30 cellular contexts compared by ENCODE assay signal in the genomic region with DNA sequence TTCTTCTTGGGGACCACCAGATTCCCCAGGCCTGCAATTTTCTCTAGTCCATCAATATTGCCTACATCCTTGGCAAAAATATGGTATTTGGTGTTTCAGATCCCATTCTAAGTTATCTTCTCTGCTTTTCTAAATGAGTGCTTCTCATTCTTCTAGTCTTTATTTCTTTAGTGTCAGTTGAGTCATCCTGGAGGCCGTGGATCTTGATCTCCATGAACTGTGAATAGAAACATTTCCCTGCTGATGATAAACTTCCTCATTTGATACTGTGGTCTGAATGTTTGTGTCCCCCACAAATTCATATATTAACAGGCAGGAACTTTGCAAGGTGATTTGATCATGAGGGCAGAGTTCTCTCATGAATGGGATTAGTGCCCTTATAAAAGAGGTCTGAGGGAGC.
DNase-seq lines count a peak whose midpoint lies in the region; ATAC-seq and TF ChIP-seq lines count a peak whose summit lies in the region.
"Had no signal": no experiment of that assay in that cellular context is flagged by ENCODE, and none has a peak within 500 bp of the region (broad histone marks: within the 10 kb centered on the region; RNA-seq: fewer than 3 reads in every experiment).

No MANE protein-coding gene starts in this region.

- no peak overlapping the region for H4K5ac ChIP-seq in IMR-90 (ENCODE audit: low read depth, low read length)

- H3K9me3 ChIP-seq in IMR-90 (ENCODE audit: control insufficient read depth, insufficient read depth, low read length): peaks cover 3% of the 10 kb centered on the region
- H3K9me3 ChIP-seq in osteoblast (ENCODE audit: low read depth, low read length): no peaks in the 10 kb centered on the region
- H3K9me3 ChIP-seq: BE2C, SJSA1 had no signal

- H3K18ac ChIP-seq in IMR-90 (ENCODE audit: low read depth, low read length): no peak overlapping the region

- H3K27me3 ChIP-seq in IMR-90 (ENCODE audit: control insufficient read depth, insufficient read depth, low read length) (no peaks in the 10 kb centered on the region), osteoblast (ENCODE audit: insufficient read depth, low read length) (no peaks in the 10 kb centered on the region)
- H3K27me3 ChIP-seq: BE2C, MG63, SJSA1 had no signal

- TF ChIP-seq CTCF in IMR-90 (conservative IDR thresholded peaks at IDR 0.05; ENCODE audit: low read depth, low read length) (no peak), osteoblast (IDR thresholded peaks at IDR 0.05; ENCODE audit: extremely low read depth, low read depth, low read length) (no peak)

- H3K27ac ChIP-seq in IMR-90 (ENCODE audit: insufficient read depth, low read length): no peak overlapping the region
- peak overlapping the region; percentile 78 for H3K27ac ChIP-seq in epithelial cell of prostate
- H3K27ac ChIP-seq in osteoblast (ENCODE audit: low read depth, low read length): no peak overlapping the region
- H3K27ac ChIP-seq: SJSA1 had no signal

- H3K4me2 ChIP-seq in IMR-90 (ENCODE audit: low read depth, low read length) (no peak overlapping the region), osteoblast (ENCODE audit: insufficient read depth, low read length) (no peak overlapping the region)

- no peaks in the 10 kb centered on the region for H3K36me3 ChIP-seq in IMR-90 (ENCODE audit: control insufficient read depth, insufficient read depth, low read length)
- H3K36me3 ChIP-seq in osteoblast (ENCODE audit: insufficient read depth, low read length): no peaks in the 10 kb centered on the region
- H3K36me3 ChIP-seq: BE2C, MG63, SJSA1 had no signal

- H2BK20ac ChIP-seq in IMR-90 (ENCODE audit: low read depth, low read length): peak overlapping the region; percentile 6; the same call in 1 of the 2 replicates

- H2BK15ac ChIP-seq in IMR-90 (ENCODE audit: low read depth, low read length): 0 out of 3 replicates have a peak overlapping the region, but pooled peaks have one; percentile 34

- in situ Hi-C loops in IMR-90 (cut with MboI; ENCODE audit: low sequenced_read_pairs): no loop called here

- H3K4me1 ChIP-seq in IMR-90 (ENCODE audit: control insufficient read depth, insufficient read depth, low read length) (peaks cover 15% of the 10 kb centered on the region), osteoblast (ENCODE audit: insufficient read depth, low read length) (peaks cover 24% of the 10 kb centered on the region)
- H3K4me1 ChIP-seq: BE2C had no signal

- H3K79me1 ChIP-seq in IMR-90 (ENCODE audit: low read depth in 1 of 2, low read length in 2 of 2): no peaks in the 10 kb centered on the region

- peak; percentile 67 for DNase-seq in EH (ENCODE audit: low read depth)
- no peak for DNase-seq in IMR-90
- DNase-seq in epithelial cell of prostate (ENCODE audit: low read depth, low spot score): no peak
- peak; percentile 65 for DNase-seq in osteoblast (ENCODE audit: insufficient read length, low spot score, missing footprints)
- DNase-seq in stimulated activated CD4-positive, alpha-beta T cell treated with anti-CD3 and anti-CD28 coated beads, Interleukin-12 subunit alpha, Interleukin-12 subunit beta, amount 100 ng/mL, for 4 hours: no peak
- no peak for DNase-seq in GF-D8 (lab: John Stamatoyannopoulos, UW)
- DNase-seq in stimulated activated naive CD8-positive, alpha-beta T cell treated with anti-CD3 and anti-CD28 coated beads, Interleukin-15, Interleukin-2, amounts not matched to agents 100 U/mL and 50 U/mL, for 24 hours: no peak
- no peak for DNase-seq in hypothalamus (lab: John Stamatoyannopoulos, UW)
- DNase-seq: 8988T; ACHN; BE2C; Calu3; CD8-positive, alpha-beta memory T cell; DMS153; DND-41; Kasumi-1; MG63; NCI-H1105 treated with DMSO at 0.1 percent for 48 hours; NCI-H2029; NCI-H446; NCI-H524 treated with DMSO at 0.1 percent for 48 hours; NCI-H774; PC-3; Right ventricle myocardium superior; RPMI8226 had no signal

- dilution Hi-C loops in IMR-90 (cut with HindIII; ENCODE audit: low sequenced_read_pairs, unreplicated experiment): no loop called here

- H4K91ac ChIP-seq in IMR-90 (ENCODE audit: insufficient read depth, low read depth, low read length): no peak overlapping the region

- BruUV-seq in IMR-90 (replicated peaks; lab: Mats Ljungman, UMichigan): no TSS peak

- H4K8ac ChIP-seq in IMR-90 (ENCODE audit: low read depth in 2 of 2, low read length in 2 of 2): 0 out of 4 replicates have a peak overlapping the region, but pooled peaks of 1 of the 2 experiments have one; percentile 7

- ATAC-seq in IMR-90 (ENCODE audit: low read depth): no peak
- ATAC-seq in stimulated activated naive CD8-positive, alpha-beta T cell treated with anti-CD3 and anti-CD28 coated beads, Interleukin-15, Interleukin-2, amounts not matched to agents 100 U/mL and 50 U/mL, for 24 hours: no peak
- ATAC-seq: GM12878, HCT116, HepG2, K562, PC-3 had no signal

- no peak overlapping the region for H3K14ac ChIP-seq in IMR-90 (replicated peaks; ENCODE audit: low read depth, low read length)

- no peak for TF ChIP-seq RAD21 in IMR-90 (IDR thresholded peaks at IDR 0.05; ENCODE audit: low read length)

- H2AFZ ChIP-seq in IMR-90 (replicated peaks; ENCODE audit: low read length, poor library complexity) (no peak overlapping the region), osteoblast (ENCODE audit: low read length) (no peak overlapping the region)

- H3K4ac ChIP-seq in IMR-90 (ENCODE audit: low read depth, low read length): no peak overlapping the region

- CTCF ChIA-PET in IMR-90 (lab: Yijun Ruan, JAX): no interaction called here

- H3K4me3 ChIP-seq in IMR-90 (ENCODE audit: insufficient read depth, low read depth, low read length) (no peak overlapping the region), osteoblast (ENCODE audit: insufficient read depth, low read length) (no peak overlapping the region)
- H3K4me3 ChIP-seq: GM12878, K562, MG63, SJSA1 had no signal

- peak overlapping the region; percentile 53 for H2BK5ac ChIP-seq in IMR-90 (ENCODE audit: low read depth, low read length, poor library complexity, severe bottlenecking)

- intact Hi-C loops in IMR-90 (cut with micrococcal nuclease): no loop called here

- H3K56ac ChIP-seq in IMR-90 (ENCODE audit: extremely low read depth, insufficient read depth, low read length): no peak overlapping the region

- H3K79me2 ChIP-seq in osteoblast (ENCODE audit: insufficient read depth, low read length): no peaks in the 10 kb centered on the region

- H4K20me1 ChIP-seq in IMR-90 (ENCODE audit: insufficient read depth, low read length) (no peaks in the 10 kb centered on the region), osteoblast (ENCODE audit: insufficient read depth, low read length) (no peaks in the 10 kb centered on the region)

- no peak overlapping the region for H3K9ac ChIP-seq in IMR-90 (ENCODE audit: low read depth, low read length)

- POLR2A ChIA-PET in IMR-90 (lab: Charles Lee; ENCODE audit: unreplicated experiment): no interaction called here

- no peak overlapping the region for H2AK5ac ChIP-seq in IMR-90 (ENCODE audit: low read depth, low read length)

- no peak for TF ChIP-seq POLR2A in IMR-90 (IDR thresholded peaks at IDR 0.05; ENCODE audit: low read depth, low read length)

- peaks cover 7% of the 10 kb centered on the region for H3K9me1 ChIP-seq in IMR-90 (ENCODE audit: insufficient read depth, low read length)

- H2BK120ac ChIP-seq in IMR-90 (ENCODE audit: low read depth, low read length): peak overlapping the region; percentile 47; the same call in 1 of the 2 replicates

- no peak overlapping the region for H2AK9ac ChIP-seq in IMR-90 (replicated peaks; ENCODE audit: low read depth, low read length, poor library complexity)

- no peak overlapping the region for H3K23ac ChIP-seq in IMR-90 (ENCODE audit: low read depth, low read length)

- WGBS in IMR-90 (ENCODE audit: extremely low coverage in 2 of 2, insufficient read length in 1 of 2), 2 experiments: no CpG with 5 or more reads among the region's 1 CpG

TF ChIP-seq in IMR-90, 13 proteins besides CTCF, POLR2A, EP300 and RAD21:
- TF ChIP-seq MAFK (IDR thresholded peaks at IDR 0.05; ENCODE audit: low read depth, low read length): no peak
- TF ChIP-seq, protein P1, sequence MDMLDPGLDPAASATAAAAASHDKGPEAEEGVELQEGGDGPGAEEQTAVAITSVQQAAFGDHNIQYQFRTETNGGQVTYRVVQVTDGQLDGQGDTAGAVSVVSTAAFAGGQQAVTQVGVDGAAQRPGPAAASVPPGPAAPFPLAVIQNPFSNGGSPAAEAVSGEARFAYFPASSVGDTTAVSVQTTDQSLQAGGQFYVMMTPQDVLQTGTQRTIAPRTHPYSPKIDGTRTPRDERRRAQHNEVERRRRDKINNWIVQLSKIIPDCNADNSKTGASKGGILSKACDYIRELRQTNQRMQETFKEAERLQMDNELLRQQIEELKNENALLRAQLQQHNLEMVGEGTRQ (IDR thresholded peaks at IDR 0.05; ENCODE audit: low read depth, low read length): no peak
- no peak for TF ChIP-seq MAZ (IDR thresholded peaks at IDR 0.05; ENCODE audit: borderline replicate concordance, low read depth, low read length)
- TF ChIP-seq RFX5 (IDR thresholded peaks at IDR 0.05; ENCODE audit: low read depth, low read length): no peak
- TF ChIP-seq BHLHE40 (IDR thresholded peaks at IDR 0.05; ENCODE audit: low read depth, low read length): no peak
- no peak for TF ChIP-seq NFE2L2 (IDR thresholded peaks at IDR 0.05; ENCODE audit: low read depth, low read length)
- TF ChIP-seq MXI1 (IDR thresholded peaks at IDR 0.05; ENCODE audit: borderline replicate concordance, low read depth, low read length): no peak
- TF ChIP-seq CHD1 (IDR thresholded peaks at IDR 0.05; ENCODE audit: low read depth, low read length): no peak
- TF ChIP-seq CEBPB (IDR thresholded peaks at IDR 0.05; ENCODE audit: low read depth, low read length): no peak
- no peak for TF ChIP-seq ELK1 (IDR thresholded peaks at IDR 0.05; ENCODE audit: borderline replicate concordance, low read depth, low read length)
- no peak for TF ChIP-seq SMC3 (IDR thresholded peaks at IDR 0.05; ENCODE audit: low read depth, low read length)
- no peak for TF ChIP-seq RCOR1 (IDR thresholded peaks at IDR 0.05; ENCODE audit: insufficient replicate concordance, low read length)
- no peak for TF ChIP-seq FOS (IDR thresholded peaks at IDR 0.05; ENCODE audit: low read depth, low read length)

Comparison
In these comparisons a context has a peak if more than half of its experiments do, and no peak if none do; other contexts are left out.
1. DNase-seq: peak in EH (single experiment) and osteoblast (single experiment); none in IMR-90 (single experiment), epithelial cell of prostate (single experiment), stimulated activated CD4-positive, alpha-beta T cell treated with anti-CD3 and anti-CD28 coated beads, Interleukin-12 subunit alpha, Interleukin-12 subunit beta, amount 100 ng/mL, for 4 hours (single experiment), GF-D8 (single experiment), stimulated activated naive CD8-positive, alpha-beta T cell treated with anti-CD3 and anti-CD28 coated beads, Interleukin-15, Interleukin-2, amounts not matched to agents 100 U/mL and 50 U/mL, for 24 hours (single experiment) and hypothalamus (0 of 51).